Comparison of ENCODE assay signal across 23 cellular contexts in genomic region chr11:69005183-69005630, GRCh38. TPM values are rescaled to one million over a fixed set of nuclear protein-coding genes. Genes with fewer than 3 reads are reported as not detected.
DNase-seq lines count a peak whose midpoint lies in the region; TF ChIP-seq lines count a peak whose summit lies in the region.
"Had no signal": no experiment of that assay in that cellular context is flagged by ENCODE, and none has a peak within 500 bp of the region (broad histone marks: within the 10 kb centered on the region; RNA-seq: fewer than 3 reads in every experiment).

No MANE protein-coding gene starts in this region.

- H3K4me3 ChIP-seq in H7 (ENCODE audit: insufficient read depth, low read depth, low read length), result no peak overlapping the region
- no peak overlapping the region for H3K4me3 ChIP-seq in coronary artery
- no peak overlapping the region for H3K4me3 ChIP-seq in muscle layer of colon (ENCODE audit: low read depth in 1 of 2, low read length in 2 of 2)
- H3K4me3 ChIP-seq in stomach, result no peak overlapping the region
- no peak overlapping the region for H3K4me3 ChIP-seq in OCI-LY7 (ENCODE audit: low read depth, low read length, poor library complexity, severe bottlenecking)
- H3K4me3 ChIP-seq: BLaER1, heart right ventricle, upper lobe of left lung had no signal

- H3K9me3 ChIP-seq in muscle layer of colon (ENCODE audit: low read length) (no peaks in the 10 kb centered on the region), stomach (no peaks in the 10 kb centered on the region), OCI-LY7 (ENCODE audit: low read length) (no peaks in the 10 kb centered on the region)
- H3K9me3 ChIP-seq: BLaER1, heart right ventricle, upper lobe of left lung had no signal

- H3K4me1 ChIP-seq in muscle layer of colon (ENCODE audit: insufficient read depth, low read length), result peaks cover 99% of the 10 kb centered on the region
- peaks cover 30 to 99% (median 67%) of the 10 kb centered on the region in 4 donors for H3K4me1 ChIP-seq in stomach
- no peaks in the 10 kb centered on the region for H3K4me1 ChIP-seq in OCI-LY7 (ENCODE audit: insufficient read depth, low read length, poor library complexity, severe bottlenecking)

- H3K9ac ChIP-seq in muscle layer of colon (ENCODE audit: low read length), result peak overlapping the region; percentile 53
- H3K9ac ChIP-seq: BLaER1 had no signal

- 88 to 92% (median 91%) methylated on average over 27 of the region's 27 CpGs for WGBS in stomach, 5 donors

- TF ChIP-seq EP300 in stomach (IDR thresholded peaks at IDR 0.05), result no peak

- no peaks in the 10 kb centered on the region for H3K9me2 ChIP-seq in OCI-LY7 (ENCODE audit: insufficient read depth, low read length)

- intact Hi-C loops in stomach (cut with DNase I; ENCODE audit: low total_unique reads) (no loop called here), OCI-LY7 (cut with micrococcal nuclease; ENCODE audit: unreplicated experiment) (no loop called here)

- H3K36me3 ChIP-seq in H7 (replicated peaks; ENCODE audit: control insufficient read depth, insufficient read depth, low read length) (no peaks in the 10 kb centered on the region), muscle layer of colon (ENCODE audit: insufficient read depth, low read length) (peaks cover 70% of the 10 kb centered on the region), stomach (peaks cover 14 to 34% (median 27%) of the 10 kb centered on the region in 4 donors), OCI-LY7 (ENCODE audit: insufficient read depth, low read length) (no peaks in the 10 kb centered on the region)
- H3K36me3 ChIP-seq: BLaER1 had no signal

- H3K27ac ChIP-seq in coronary artery (peak overlapping the region; percentile 30 to 88), muscle layer of colon (ENCODE audit: low read depth, low read length) (peak overlapping the region; percentile 81), stomach (peak overlapping the region in 4 of 5 donors; percentile 65 to 94 (median 83)), OCI-LY7 (ENCODE audit: low read depth, low read length, poor library complexity, severe bottlenecking) (no peak overlapping the region), caudate nucleus (ENCODE audit: low read depth, low read length) (no peak overlapping the region)
- H3K27ac ChIP-seq: BLaER1, heart right ventricle had no signal

- BruUV-seq in OCI-LY7 (replicated peaks; lab: Mats Ljungman, UMichigan), result no TSS peak

- H4K20me1 ChIP-seq in OCI-LY7 (ENCODE audit: insufficient read depth, low read length), result no peaks in the 10 kb centered on the region
- H4K20me1 ChIP-seq: BLaER1 had no signal

- H3K27me3 ChIP-seq in H7 (ENCODE audit: control insufficient read depth, insufficient read depth, low read length) (no peaks in the 10 kb centered on the region), muscle layer of colon (ENCODE audit: control insufficient read depth in 1 of 2, insufficient read depth in 2 of 2, low read length in 2 of 2) (no peaks in the 10 kb centered on the region), stomach (peaks cover 0 to 11% (median 0%) of the 10 kb centered on the region in 3 donors)
- H3K27me3 ChIP-seq: upper lobe of left lung had no signal

- no peak overlapping the region for H2AFZ ChIP-seq in OCI-LY7 (ENCODE audit: low read length)

- H3K4me2 ChIP-seq in OCI-LY7 (ENCODE audit: low read length), result no peak overlapping the region
- H3K4me2 ChIP-seq: BLaER1 had no signal

- TF ChIP-seq CTCF in coronary artery (IDR thresholded peaks at IDR 0.05), result no peak
- TF ChIP-seq CTCF in stomach (IDR thresholded peaks at IDR 0.05), result no peak
- no peak for TF ChIP-seq CTCF in OCI-LY7 (conservative IDR thresholded peaks at IDR 0.05; ENCODE audit: low read length)

- DNase-seq in H7 (peak; percentile 47), coronary artery (ENCODE audit: low spot score) (peak; percentile 61), stomach (no peak), OCI-LY7 (ENCODE audit: low spot score) (no peak), caudate nucleus (lab: John Stamatoyannopoulos, UW) (no peak), NCI-H345 treated with DMSO at 0.1 percent for 48 hours (lab: John Stamatoyannopoulos, UW; ENCODE audit: unreplicated experiment) (no peak)
- DNase-seq: activated CD4-positive, alpha-beta T cell treated with anti-CD3 and anti-CD28 coated beads for 4 hours; activated T-cell treated with anti-CD3 and anti-CD28 coated beads, Interleukin-2, amount 50 U/mL, for 72 hours; heart right ventricle; mesendoderm; naive B cell; NCI-H1092 treated with DMSO at 0.1 percent for 48 hours; NCI-H2029 treated with DMSO at 0.1 percent for 48 hours; NCI-H226; T-helper 2 cell had no signal

- CTCF ChIA-PET in OCI-LY7 (lab: Charles Lee; ENCODE audit: unreplicated experiment), result no interaction called here

- no peak for TF ChIP-seq POLR2A in stomach (IDR thresholded peaks at IDR 0.05)

- H3K79me2 ChIP-seq in OCI-LY7 (ENCODE audit: insufficient read depth, low read depth, low read length), result no peaks in the 10 kb centered on the region

- POLR2A ChIA-PET in OCI-LY7 (lab: Charles Lee), result no interaction called here

RNA-seq across cellular contexts. Expression of gene MRGPRF, which starts 7.8 kb away (rescaled TPM):
- 6.5 and 7.6 TPM in 2 replicates for total RNA-seq in H7 (2014; rRNA removed; shearing (Covaris generic))
- 100 to 1,000 TPM in 1 of 5 donors, 10 to 100 TPM in 4; 16.2 to 123 (median 83.9) TPM for total RNA-seq in stomach
- 10 to 100 TPM in 1 of 3 donors, 1 to 10 TPM in 2; 6.7 to 23.4 (median 7.8) TPM for polyA plus RNA-seq in stomach
- total RNA-seq in OCI-LY7 (2014; rRNA removed; shearing (Covaris generic)), result not detected in 2 replicates
- not detected in 2 replicates for total RNA-seq in OCI-LY7 (2022)
- total RNA-seq: activated CD8-positive, alpha-beta memory T cell treated with anti-CD3 and anti-CD28 coated beads for 36 hours; activated T-cell treated with anti-CD3 and anti-CD28 coated beads, Interleukin-2, amount 50 U/mL, for 72 hours had no signal
- polyA plus RNA-seq: IgD-negative memory B cell had no signal

RNA-seq across cellular contexts. Expression of gene MRGPRD, which starts 24.4 kb away (rescaled TPM):
- not detected in 2 replicates for total RNA-seq in H7 (2014; rRNA removed; shearing (Covaris generic))
- under 1 TPM in 1 of 5 donors, not detected in 4; 0.92 TPM for total RNA-seq in stomach
- polyA plus RNA-seq in stomach, result not detected
- not detected in 2 replicates for total RNA-seq in OCI-LY7 (2014; rRNA removed; shearing (Covaris generic))
- total RNA-seq in OCI-LY7 (2022), result not detected in 2 replicates
- total RNA-seq: activated CD8-positive, alpha-beta memory T cell treated with anti-CD3 and anti-CD28 coated beads for 36 hours; activated T-cell treated with anti-CD3 and anti-CD28 coated beads, Interleukin-2, amount 50 U/mL, for 72 hours; astrocyte; fibroblast of villous mesenchyme; heart right ventricle; osteocyte; upper lobe of left lung had no signal
- polyA plus RNA-seq: heart right ventricle, IgD-negative memory B cell had no signal

RNA-seq across cellular contexts. Expression of gene TPCN2, which starts 43.5 kb away (rescaled TPM):
- 11.8 and 13.2 TPM in 2 replicates for total RNA-seq in H7 (2014; rRNA removed; shearing (Covaris generic))
- total RNA-seq in stomach, result 10 to 100 TPM in 4 of 5 donors, 1 to 10 TPM in 1; 6.4 to 66.1 (median 33.0) TPM
- polyA plus RNA-seq in stomach, result 10 to 100 TPM; 16.4 to 29.8 (median 19.7) TPM
- total RNA-seq in OCI-LY7 (2014; rRNA removed; shearing (Covaris generic)), result 21.5 and 30.0 TPM in 2 replicates
- 59.8 and 65.2 TPM in 2 replicates for total RNA-seq in OCI-LY7 (2022)

Comparison
In these comparisons a context has a peak if more than half of its experiments do, and no peak if none do; other contexts are left out.
1. DNase-seq: peak in H7 (single experiment) and coronary artery (single experiment); none in stomach (single experiment), OCI-LY7 (single experiment), caudate nucleus (0 of 61) and NCI-H345 treated with DMSO at 0.1 percent for 48 hours (single experiment).
2. H3K27ac ChIP-seq: peak in coronary artery (2 of 2), muscle layer of colon (single experiment) and stomach (4 of 5); none in OCI-LY7 (single experiment) and caudate nucleus (single experiment).